Comparison of ENCODE assay signal across 1 cellular context in genomic region chr2:73913414-73914054, GRCh38.
TF ChIP-seq lines count a peak whose summit lies in the region.

No MANE protein-coding gene starts in this region.

TF ChIP-seq in H1, 55 proteins besides CTCF, POLR2A, EP300 and RAD21 (continued from another document):
- TF ChIP-seq ZNF274 (IDR thresholded peaks at IDR 0.05; ENCODE audit: borderline replicate concordance, extremely low read depth, low read length): no peak
- TF ChIP-seq TCF12 (IDR thresholded peaks at IDR 0.05; ENCODE audit: low read depth, low read length): no peak
- TF ChIP-seq TAF7 (optimal IDR thresholded peaks at IDR 0.05; ENCODE audit: borderline replicate concordance, low read depth, low read length): no peak
- no peak for TF ChIP-seq FOSL1 (IDR thresholded peaks at IDR 0.05; ENCODE audit: insufficient read depth, low read depth, low read length)
- no peak for TF ChIP-seq ATF3 (IDR thresholded peaks at IDR 0.05; ENCODE audit: insufficient read depth, low read depth, low read length)
